ENCODE assay signal across 8 cellular contexts in genomic region chr11:122984186-122985011, GRCh38.
DNase-seq lines count a peak whose midpoint lies in the region; ATAC-seq lines count a peak whose summit lies in the region.

No MANE protein-coding gene starts in this region.

- peaks cover 53% of the 10 kb centered on the region for H3K27me3 ChIP-seq in muscle layer of duodenum (ENCODE audit: low read depth, low read length)

- H3K4me1 ChIP-seq in muscle layer of duodenum (ENCODE audit: control insufficient read depth in 1 of 2, insufficient read depth in 2 of 2, low read length in 2 of 2) = peaks cover 3 to 27% of the 10 kb centered on the region in 2 donors

- peak overlapping the region; percentile 60 to 89 for H3K4me3 ChIP-seq in muscle layer of duodenum (ENCODE audit: low read depth in 1 of 2, low read length in 2 of 2)

- no peaks in the 10 kb centered on the region for H3K9me3 ChIP-seq in muscle layer of duodenum (ENCODE audit: control insufficient read depth in 1 of 2, low read length in 2 of 2)

- H3K27ac ChIP-seq in muscle layer of duodenum (ENCODE audit: low read length) = no peak overlapping the region

- H3K36me3 ChIP-seq in muscle layer of duodenum (ENCODE audit: control insufficient read depth in 1 of 2, insufficient read depth in 2 of 2, low read length in 2 of 2) = no peaks in the 10 kb centered on the region

- no peak for ATAC-seq in HG02885 (IDR thresholded peaks at IDR 0.05; ENCODE audit: poor library complexity, unreplicated experiment)
- ATAC-seq in HG03521 (IDR thresholded peaks at IDR 0.05; ENCODE audit: unreplicated experiment) = no peak

- peak; percentile 69 for DNase-seq in ELF-1 (ENCODE audit: low read depth, low spot score)
- DNase-seq in NCI-H2196 (lab: John Stamatoyannopoulos, UW; ENCODE audit: unreplicated experiment) = peak; percentile 63
- DNase-seq in ecto neural progenitor cell (ENCODE audit: low spot score) = peak; percentile 69
- no peak for DNase-seq in NCI-H146 (lab: John Stamatoyannopoulos, UW)
- no peak for DNase-seq in central memory CD4-positive, alpha-beta T cell

Comparison
In these comparisons a context has a peak if more than half of its experiments do, and no peak if none do; other contexts are left out.
1. DNase-seq: peak in ELF-1 (single experiment), NCI-H2196 (single experiment) and ecto neural progenitor cell (single experiment); none in NCI-H146 (single experiment) and central memory CD4-positive, alpha-beta T cell (single experiment).